In the genomic region with DNA sequence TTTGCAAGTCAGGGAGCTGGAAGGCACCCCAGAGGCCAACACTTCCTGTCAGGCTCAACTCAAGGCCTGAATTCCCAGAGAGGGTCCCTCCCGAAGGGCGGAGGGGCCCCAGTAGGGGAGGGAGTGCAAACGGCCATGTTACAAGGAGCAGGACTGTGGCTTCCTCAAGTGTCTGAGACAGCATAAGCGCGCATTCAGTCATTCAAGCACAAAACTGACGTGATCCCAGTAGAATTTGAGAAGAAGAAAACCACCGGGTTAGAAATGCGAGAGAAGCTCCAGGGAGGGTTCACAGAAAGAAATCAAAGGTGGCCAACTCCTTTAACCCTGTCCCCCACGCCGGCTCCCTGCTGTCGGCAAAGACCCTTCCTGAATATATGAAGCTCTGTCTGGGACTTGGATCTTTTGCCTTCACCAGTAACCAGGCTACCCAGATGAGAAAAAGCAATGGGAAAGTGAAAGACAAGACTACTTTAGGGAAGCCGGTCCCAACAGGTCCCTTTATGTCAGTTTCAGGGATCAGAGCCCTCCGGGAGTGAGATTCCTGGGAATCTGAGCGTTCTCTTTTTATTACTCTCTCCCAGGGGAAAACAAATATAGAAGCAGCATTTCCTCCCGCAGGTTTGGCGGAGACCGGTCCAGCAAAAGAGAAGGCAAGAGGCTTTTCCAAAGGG, we compare ENCODE assay signal across 9 cellular contexts. TPM values are rescaled to one million over a fixed set of nuclear protein-coding genes. Genes with fewer than 3 reads are reported as not detected.
A peak's percentile ranks its signal among the peaks of the same experiment; 100 is the strongest.
DNase-seq lines count a peak whose midpoint lies in the region; ATAC-seq and TF ChIP-seq lines count a peak whose summit lies in the region.
"Had no signal": no experiment of that assay in that cellular context is flagged by ENCODE, and none has a peak within 500 bp of the region (broad histone marks: within the 10 kb centered on the region; RNA-seq: fewer than 3 reads in every experiment).

No MANE protein-coding gene starts in this region.

- peaks cover 88% of the 10 kb centered on the region for H3K27me3 Mint-ChIP-seq in brain

- no peak for TF ChIP-seq CTCF in brain (conservative IDR thresholded peaks at IDR 0.05)

- no peaks in the 10 kb centered on the region for H3K36me3 Mint-ChIP-seq in brain
- no peaks in the 10 kb centered on the region for H3K36me3 Mint-ChIP-seq in stimulated activated effector memory CD8-positive, alpha-beta T cell treated with anti-CD3 and anti-CD28 coated beads, Interleukin-12 subunit alpha, Interleukin-12 subunit beta, amount 100 ng/mL, for 72 hours

- peak overlapping the region; percentile 73 to 93 (median 83) for H3K4me3 Mint-ChIP-seq in brain
- peak overlapping the region; percentile 39 for H3K4me3 Mint-ChIP-seq in stimulated activated effector memory CD8-positive, alpha-beta T cell treated with anti-CD3 and anti-CD28 coated beads, Interleukin-12 subunit alpha, Interleukin-12 subunit beta, amount 100 ng/mL, for 72 hours

- DNase-seq in HT-29 (ENCODE audit: low spot score) (peak; percentile 12), kidney glomerular epithelial cell (lab: John Stamatoyannopoulos, UW) (peak; percentile 65), mucosa of gallbladder (ENCODE audit: low spot score) (no peak), NCI-H1694 (lab: John Stamatoyannopoulos, UW) (no peak), NCI-H2081 (lab: John Stamatoyannopoulos, UW) (no peak), RKO (ENCODE audit: low spot score) (no peak)
- DNase-seq in stimulated activated effector memory CD8-positive, alpha-beta T cell treated with anti-CD3 and anti-CD28 coated beads, Interleukin-12 subunit alpha, Interleukin-12 subunit beta, amount 100 ng/mL, for 72 hours (ENCODE audit: low spot score in 2 of 2) = no peak
- DNase-seq: activated CD4-positive, alpha-beta T cell treated with anti-CD3 and anti-CD28 coated beads for 48 hours had no signal

- no peak for ATAC-seq in stimulated activated effector memory CD8-positive, alpha-beta T cell treated with anti-CD3 and anti-CD28 coated beads, Interleukin-12 subunit alpha, Interleukin-12 subunit beta, amount 100 ng/mL, for 72 hours

- peaks cover 33% of the 10 kb centered on the region for H3K4me1 Mint-ChIP-seq in brain
- H3K4me1 Mint-ChIP-seq in stimulated activated effector memory CD8-positive, alpha-beta T cell treated with anti-CD3 and anti-CD28 coated beads, Interleukin-12 subunit alpha, Interleukin-12 subunit beta, amount 100 ng/mL, for 72 hours = peaks cover 23% of the 10 kb centered on the region

- peak overlapping the region in 3 of 5 experiments; percentile 44 to 67 (median 48) for H3K27ac Mint-ChIP-seq in brain
- H3K27ac Mint-ChIP-seq in stimulated activated effector memory CD8-positive, alpha-beta T cell treated with anti-CD3 and anti-CD28 coated beads, Interleukin-12 subunit alpha, Interleukin-12 subunit beta, amount 100 ng/mL, for 72 hours = no peak overlapping the region

- peaks cover 4 to 12% (median 5%) of the 10 kb centered on the region in 5 experiments for H3K9me3 Mint-ChIP-seq in brain
- no peaks in the 10 kb centered on the region for H3K9me3 Mint-ChIP-seq in stimulated activated effector memory CD8-positive, alpha-beta T cell treated with anti-CD3 and anti-CD28 coated beads, Interleukin-12 subunit alpha, Interleukin-12 subunit beta, amount 100 ng/mL, for 72 hours

RNA-seq across cellular contexts. Expression of a gene that starts 1.3 kb away (rescaled TPM):
- total RNA-seq in HT-29 (2014; rRNA removed; shearing (Covaris generic)) = 13.9 and 18.1 TPM in 2 replicates
- polyA plus RNA-seq in brain (ENCODE audit: insufficient read depth, low read depth, low replicate concordance) = 7.5 TPM
- total RNA-seq in mucosa of gallbladder = 6.3 TPM

Comparison
In these comparisons a context has a peak if more than half of its experiments do, and no peak if none do; other contexts are left out.
1. DNase-seq: peak in HT-29 (single experiment) and kidney glomerular epithelial cell (single experiment); none in stimulated activated effector memory CD8-positive, alpha-beta T cell treated with anti-CD3 and anti-CD28 coated beads, Interleukin-12 subunit alpha, Interleukin-12 subunit beta, amount 100 ng/mL, for 72 hours (0 of 2), mucosa of gallbladder (single experiment), NCI-H1694 (single experiment), NCI-H2081 (0 of 2) and RKO (single experiment).